Comparison of ENCODE assay signal across 8 cellular contexts in genomic region chr1:13730751-13731482, GRCh38.
DNase-seq lines count a peak whose midpoint lies in the region; ATAC-seq, FAIRE-seq and TF ChIP-seq lines count a peak whose summit lies in the region.

No MANE protein-coding gene starts in this region.

- H3K9me2 ChIP-seq in MM.1S (replicated peaks; ENCODE audit: insufficient read depth, low read length) = no peaks in the 10 kb centered on the region

- H3K9me3 ChIP-seq in MM.1S (replicated peaks; ENCODE audit: insufficient read depth, low read length) = no peaks in the 10 kb centered on the region

- peaks cover 16% of the 10 kb centered on the region for H3F3A ChIP-seq in MM.1S (ENCODE audit: insufficient read depth, low read length)

- no peaks in the 10 kb centered on the region for H3K79me2 ChIP-seq in MM.1S (ENCODE audit: low read length)

- peak overlapping the region; percentile 77 for H2AFZ ChIP-seq in MM.1S (ENCODE audit: low read length)

- H3K27me3 ChIP-seq in MM.1S (replicated peaks; ENCODE audit: insufficient read depth, low read length) = no peaks in the 10 kb centered on the region

- DNase-seq in GM12865 (ENCODE audit: low read depth) = peak; percentile 99
- peak; percentile 92 for DNase-seq in MM.1S
- peak; percentile 58 for DNase-seq in activated T-cell treated with anti-CD3 and anti-CD28 coated beads for 4 hours
- peak; percentile 50 for DNase-seq in iris pigment epithelial cell (ENCODE audit: low read depth)
- DNase-seq in stimulated activated CD8-positive, alpha-beta memory T cell treated with anti-CD3 and anti-CD28 coated beads, Interleukin-15, amount 100 ng/mL, for 1 hour (ENCODE audit: low read depth) = peak; percentile 60
- DNase-seq in NCI-H1694 treated with DMSO at 0.1 percent for 48 hours (lab: John Stamatoyannopoulos, UW) = no peak
- no peak for DNase-seq in HTR-8/SVneo (ENCODE audit: insufficient read length, low spot score)

- no peaks in the 10 kb centered on the region for H4K20me1 ChIP-seq in MM.1S (ENCODE audit: insufficient read depth, low read length)

- H3K4me1 ChIP-seq in MM.1S (ENCODE audit: low read length) = peaks cover 20% of the 10 kb centered on the region

- no peaks in the 10 kb centered on the region for H3K36me3 ChIP-seq in MM.1S (replicated peaks; ENCODE audit: insufficient read depth, low read length)

- H3K4me2 ChIP-seq in MM.1S (ENCODE audit: low read depth, low read length) = peak overlapping the region; percentile 85

- ATAC-seq in GM21619 (IDR thresholded peaks at IDR 0.05; ENCODE audit: unreplicated experiment) = peak; percentile 88

- H3K27ac ChIP-seq in MM.1S (ENCODE audit: low read length) = peak overlapping the region; percentile 84

- no peak for FAIRE-seq in HTR-8/SVneo (lab: Jason Lieb, UNC)

- TF ChIP-seq CTCF in GM12865 (IDR thresholded peaks at IDR 0.05; ENCODE audit: insufficient read depth, low read depth, low read length, missing control alignments) (peak; percentile 4), MM.1S (IDR thresholded peaks at IDR 0.05; ENCODE audit: low read length) (peak; percentile 19; the same call in 1 of the 2 replicates)

- peak overlapping the region; percentile 55 for H3K9ac ChIP-seq in MM.1S (ENCODE audit: low read length)

- H3K4me3 ChIP-seq in GM12865 (ENCODE audit: low read depth, low read length) (peak overlapping the region; percentile 59), MM.1S (ENCODE audit: low read length) (peak overlapping the region; percentile 45)

Comparison
In these comparisons a context has a peak if more than half of its experiments do, and no peak if none do; other contexts are left out.
1. DNase-seq: peak in GM12865 (single experiment), MM.1S (single experiment), activated T-cell treated with anti-CD3 and anti-CD28 coated beads for 4 hours (single experiment), iris pigment epithelial cell (single experiment) and stimulated activated CD8-positive, alpha-beta memory T cell treated with anti-CD3 and anti-CD28 coated beads, Interleukin-15, amount 100 ng/mL, for 1 hour (single experiment); none in NCI-H1694 treated with DMSO at 0.1 percent for 48 hours (single experiment) and HTR-8/SVneo (single experiment).